Comparison of ENCODE assay signal across 12 cellular contexts in the genomic region with DNA sequence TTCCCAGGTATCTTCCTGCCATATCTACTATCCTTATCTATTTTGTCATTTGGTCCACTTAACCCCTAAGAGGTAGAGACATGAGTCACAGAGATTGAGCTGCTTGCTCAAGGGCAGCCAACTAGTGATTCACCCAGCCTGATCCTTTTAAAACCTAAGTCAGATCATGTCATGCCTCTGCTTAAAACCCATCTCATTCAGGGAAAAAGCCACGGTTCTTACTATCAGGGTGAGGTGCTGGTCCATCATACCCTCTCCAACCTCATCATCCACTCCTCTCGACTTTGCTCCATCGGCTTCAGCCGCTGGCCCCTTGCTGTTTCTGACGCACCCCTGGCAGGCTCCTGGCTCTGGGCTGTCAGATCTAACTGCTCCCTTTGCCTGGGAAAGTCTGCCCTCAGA. TPM values are rescaled to one million over a fixed set of nuclear protein-coding genes. Genes with fewer than 3 reads are reported as not detected.
A peak's percentile ranks its signal among the peaks of the same experiment; 100 is the strongest.
DNase-seq lines count a peak whose midpoint lies in the region; ATAC-seq, FAIRE-seq and TF ChIP-seq lines count a peak whose summit lies in the region.
"Had no signal": no experiment of that assay in that cellular context is flagged by ENCODE, and none has a peak within 500 bp of the region (broad histone marks: within the 10 kb centered on the region; RNA-seq: fewer than 3 reads in every experiment).

No MANE protein-coding gene starts in this region.

- no peak overlapping the region for H3K27ac ChIP-seq in HCT116 (ENCODE audit: low read depth, low read length)
- peak overlapping the region; percentile 47 to 81 (median 74) for H3K27ac ChIP-seq in adrenal gland
- H3K27ac ChIP-seq in keratinocyte (ENCODE audit: control insufficient read depth, insufficient read depth, low read length), result peak overlapping the region; percentile 37
- no peak overlapping the region for H3K27ac ChIP-seq in kidney (ENCODE audit: low read depth in 2 of 2, low read length in 2 of 2)

- dilution Hi-C loops in keratinocyte (cut with MboI; ENCODE audit: extremely low pct_ligation_motif_present, low sequenced_read_pairs), result no loop called here

- WGBS in adrenal gland, 4 donors, result 41 to 60% (median 52%) methylated on average over 5 of the region's 5 CpGs

- H3K36me3 ChIP-seq in HCT116 (ENCODE audit: control insufficient read depth in 1 of 2, insufficient read depth in 2 of 2, low read length in 2 of 2), result peaks cover 0 to 7% of the 10 kb centered on the region in 2 experiments; a peak in 1 of 4 replicates
- H3K36me3 ChIP-seq in adrenal gland (replicated peaks in 1 of 2), result peaks cover 0 to 7% of the 10 kb centered on the region in 2 donors
- peaks cover 0 to 1% of the 10 kb centered on the region in 2 experiments for H3K36me3 ChIP-seq in keratinocyte (ENCODE audit: control insufficient read depth in 2 of 2, extremely low read depth in 1 of 2, insufficient read depth in 2 of 2, low read length in 2 of 2)
- H3K36me3 ChIP-seq in kidney (ENCODE audit: control insufficient read depth in 1 of 2, insufficient read depth in 2 of 2, low read length in 2 of 2), result peaks cover 11 to 14% of the 10 kb centered on the region in 2 donors

- CTCF ChIA-PET in HCT116 (lab: Charles Lee), result no interaction called here

- H3K4me2 ChIP-seq in HCT116 (ENCODE audit: low read length) (peak overlapping the region; percentile 38), keratinocyte (ENCODE audit: control insufficient read depth, extremely low read depth, insufficient read depth, low read depth, low read length) (peak overlapping the region; percentile 17)

- H3K9me1 ChIP-seq in keratinocyte (ENCODE audit: control insufficient read depth, extremely low read depth, insufficient read depth, low read length), result no peaks in the 10 kb centered on the region

- no TSS peak for BruUV-seq in HCT116 (replicated peaks; lab: Mats Ljungman, UMichigan)

- POLR2A ChIA-PET in HCT116 (lab: Charles Lee), result no interaction called here

- in situ Hi-C loops in ACHN (cut with HindIII; ENCODE audit: low pct_ligation_motif_present, low pct_unique_long_range_greater_than_20kb, low sequenced_read_pairs), result no loop called here

- no peaks in the 10 kb centered on the region for H3K9me3 ChIP-seq in HCT116 (ENCODE audit: control insufficient read depth in 1 of 2, insufficient read depth in 1 of 2, low read depth in 1 of 2, low read length in 2 of 2)
- H3K9me3 ChIP-seq in adrenal gland (replicated peaks in 1 of 3), result no peaks in the 10 kb centered on the region
- H3K9me3 ChIP-seq in keratinocyte (ENCODE audit: control insufficient read depth, low read depth, low read length), result no peaks in the 10 kb centered on the region
- no peaks in the 10 kb centered on the region for H3K9me3 ChIP-seq in kidney (ENCODE audit: control insufficient read depth in 1 of 2, low read length in 2 of 2)

- H3K27me3 ChIP-seq in HCT116 (ENCODE audit: insufficient read depth, low read length) (no peaks in the 10 kb centered on the region), adrenal gland (no peaks in the 10 kb centered on the region), keratinocyte (ENCODE audit: control insufficient read depth, extremely low read depth, insufficient read depth, low read length) (no peaks in the 10 kb centered on the region)

- H3K9ac ChIP-seq in HCT116 (ENCODE audit: low read length) (no peak overlapping the region), keratinocyte (ENCODE audit: control insufficient read depth, extremely low read depth, insufficient read depth, low read length) (no peak overlapping the region), kidney (ENCODE audit: low read length in 2 of 2) (no peak overlapping the region)

- no peak for TF ChIP-seq RAD21 in HCT116 (IDR thresholded peaks at IDR 0.05; ENCODE audit: low read depth)

- H3K4me1 ChIP-seq in HCT116 (ENCODE audit: control insufficient read depth in 1 of 2, insufficient read depth in 2 of 2, low read length in 2 of 2), result peaks cover 7 to 32% of the 10 kb centered on the region in 2 experiments
- peaks cover 12 to 24% of the 10 kb centered on the region in 2 donors for H3K4me1 ChIP-seq in adrenal gland (replicated peaks in 1 of 2)
- H3K4me1 ChIP-seq in keratinocyte (ENCODE audit: control insufficient read depth, extremely low read depth, insufficient read depth, low read length), result peaks cover 18% of the 10 kb centered on the region
- H3K4me1 ChIP-seq in kidney (ENCODE audit: control insufficient read depth in 1 of 2, insufficient read depth in 1 of 2, low read depth in 1 of 2, low read length in 2 of 2), result peaks cover 2% of the 10 kb centered on the region in 2 donors

- RAD21 ChIA-PET in HCT116 (lab: Charles Lee; ENCODE audit: low non-redundant PET in 1 of 2, low total read pairs in 2 of 2, uncharacterized antibody in 2 of 2, unreplicated experiment in 2 of 2), result no interaction called here

- no peaks in the 10 kb centered on the region for H4K20me1 ChIP-seq in HCT116 (ENCODE audit: insufficient read depth)
- no peaks in the 10 kb centered on the region for H4K20me1 ChIP-seq in keratinocyte (ENCODE audit: control insufficient read depth, extremely low read depth, insufficient read depth, low read length)

- no peak for TF ChIP-seq CTCF in HCT116 (IDR thresholded peaks at IDR 0.05 in 2 of 3, conservative IDR thresholded peaks at IDR 0.05 in 1 of 3; ENCODE audit: borderline replicate concordance in 1 of 3, insufficient read depth in 1 of 3, low read depth in 2 of 3, low read length in 2 of 3)
- TF ChIP-seq CTCF in adrenal gland (IDR thresholded peaks at IDR 0.05), result no peak
- TF ChIP-seq CTCF in keratinocyte (optimal IDR thresholded peaks at IDR 0.05 in 1 of 3, IDR thresholded peaks at IDR 0.05 in 1 of 3, conservative IDR thresholded peaks at IDR 0.05 in 1 of 3; ENCODE audit: extremely low read depth in 1 of 3, insufficient read depth in 2 of 3, low read length in 3 of 3), result no peak
- TF ChIP-seq CTCF in kidney (IDR thresholded peaks at IDR 0.05; ENCODE audit: borderline replicate concordance, extremely low read depth, insufficient read depth), result no peak

- TF ChIP-seq POLR2A in HCT116 (IDR thresholded peaks at IDR 0.05; ENCODE audit: borderline replicate concordance, extremely low read depth, insufficient read depth, insufficient read length) (no peak), adrenal gland (IDR thresholded peaks at IDR 0.05) (peak in 1 of 2 donors; percentile 36)

- peak; percentile 88 for FAIRE-seq in keratinocyte (lab: Jason Lieb, UNC)
- FAIRE-seq in kidney (lab: Jason Lieb, UNC), result no peak

- DNase-seq in ACHN (peak; percentile 83), HCT116 (ENCODE audit: low read depth, low spot score) (no peak), adrenal gland (peak; percentile 57 to 86 (median 80)), keratinocyte (ENCODE audit: low read depth, low spot score) (no peak), kidney (no peak), NCI-H1417 treated with DMSO at 0.1 percent for 48 hours (lab: John Stamatoyannopoulos, UW) (no peak)
- DNase-seq: hypothalamus; naive thymus-derived CD4-positive, alpha-beta T cell; NCI-H774; T-helper 1 cell had no signal

- no peaks in the 10 kb centered on the region for H3K9me2 ChIP-seq in HCT116 (ENCODE audit: insufficient read depth)

- no peak overlapping the region for H3K4me3 ChIP-seq in HCT116 (replicated peaks in 1 of 2; ENCODE audit: low read depth in 1 of 2, low read length in 2 of 2)
- peak overlapping the region in 1 of 4 donors; percentile 4 for H3K4me3 ChIP-seq in adrenal gland
- H3K4me3 ChIP-seq in keratinocyte (ENCODE audit: control insufficient read depth in 2 of 3, extremely low read depth in 1 of 3, insufficient read depth in 2 of 3, low read depth in 1 of 3, low read length in 3 of 3), result no peak overlapping the region
- no peak overlapping the region for H3K4me3 ChIP-seq in kidney (ENCODE audit: low read length in 2 of 2)

- intact Hi-C loops in HCT116 (cut with micrococcal nuclease) (no loop called here), adrenal gland (cut with DNase I) (no loop called here), kidney (cut with DNase I) (no loop called here)

- ATAC-seq in HCT116 (peak; percentile 69; the same call in 1 of the 2 replicates), GM21367 (IDR thresholded peaks at IDR 0.05; ENCODE audit: unreplicated experiment) (no peak), HG03432 (IDR thresholded peaks at IDR 0.05; ENCODE audit: unreplicated experiment) (no peak)
- ATAC-seq: naive thymus-derived CD4-positive, alpha-beta T cell had no signal

- H3K79me2 ChIP-seq in HCT116 (ENCODE audit: insufficient read depth, low read length) (no peaks in the 10 kb centered on the region), keratinocyte (ENCODE audit: control insufficient read depth, insufficient read depth, low read length) (no peaks in the 10 kb centered on the region)

- H2AFZ ChIP-seq in HCT116 (ENCODE audit: low read depth, low read length, poor library complexity, severe bottlenecking) (no peak overlapping the region), keratinocyte (ENCODE audit: control insufficient read depth, low read length) (no peak overlapping the region)

TF ChIP-seq in HCT116, 20 proteins besides CTCF, POLR2A, EP300 and RAD21:
- no peak for TF ChIP-seq CEBPB (IDR thresholded peaks at IDR 0.05; ENCODE audit: low read depth)
- no peak for TF ChIP-seq SRF (IDR thresholded peaks at IDR 0.05; ENCODE audit: low read depth)

RNA-seq across cellular contexts. Expression of a gene that starts 14.4 kb away (rescaled TPM):
- total RNA-seq in HCT116 (2021; ENCODE audit: unreplicated experiment), result 69.3 TPM
- 22.4 and 25.6 TPM in 2 replicates for polyA plus RNA-seq in HCT116 (2012)
- 10 to 100 TPM; 31.8 to 58.9 (median 45.4) TPM for total RNA-seq in adrenal gland
- polyA plus RNA-seq in adrenal gland, result 10 to 100 TPM in 1 of 3 donors, 1 to 10 TPM in 2; 6.8 to 29.9 (median 8.6) TPM
- polyA plus RNA-seq in keratinocyte, result 13.7 to 22.8 TPM (median 19.1 TPM) in 3 replicates
- polyA plus RNA-seq in keratinocyte (2011; ENCODE audit: low read depth), result 18.5 TPM
- 8.2 and 13.5 TPM in 2 replicates for polyA plus RNA-seq in keratinocyte (2011; cell fraction: cytosol; rRNA removed)
- 29.7 and 36.0 TPM in 2 replicates for polyA plus RNA-seq in keratinocyte (2011; cell fraction: nucleus; rRNA removed)
- polyA plus RNA-seq in keratinocyte (2012; ENCODE audit: low replicate concordance), result 15.0 and 20.0 TPM in 2 replicates
- 19.4 to 27.1 TPM (median 26.7 TPM) in 3 replicates for polyA minus RNA-seq in keratinocyte
- 23.6 TPM for polyA minus RNA-seq in keratinocyte (2011; cell fraction: cytosol; rRNA and poly(A)+ RNA removed)
- polyA minus RNA-seq in keratinocyte (2011; cell fraction: nucleus; rRNA and poly(A)+ RNA removed), result 41.9 and 58.3 TPM in 2 replicates
- total RNA-seq in kidney, result 41.6 TPM
- polyA plus RNA-seq in kidney (ENCODE audit: insufficient read depth, low read depth, low replicate concordance), result 12.3 TPM

Comparison
In these comparisons a context has a peak if more than half of its experiments do, and no peak if none do; other contexts are left out.
1. DNase-seq: peak in ACHN (single experiment) and adrenal gland (7 of 7); none in HCT116 (single experiment), keratinocyte (single experiment), kidney (single experiment) and NCI-H1417 treated with DMSO at 0.1 percent for 48 hours (single experiment).
2. H3K27ac ChIP-seq: peak in adrenal gland (5 of 5) and keratinocyte (single experiment); none in HCT116 (single experiment) and kidney (0 of 2).